In the genomic region with DNA sequence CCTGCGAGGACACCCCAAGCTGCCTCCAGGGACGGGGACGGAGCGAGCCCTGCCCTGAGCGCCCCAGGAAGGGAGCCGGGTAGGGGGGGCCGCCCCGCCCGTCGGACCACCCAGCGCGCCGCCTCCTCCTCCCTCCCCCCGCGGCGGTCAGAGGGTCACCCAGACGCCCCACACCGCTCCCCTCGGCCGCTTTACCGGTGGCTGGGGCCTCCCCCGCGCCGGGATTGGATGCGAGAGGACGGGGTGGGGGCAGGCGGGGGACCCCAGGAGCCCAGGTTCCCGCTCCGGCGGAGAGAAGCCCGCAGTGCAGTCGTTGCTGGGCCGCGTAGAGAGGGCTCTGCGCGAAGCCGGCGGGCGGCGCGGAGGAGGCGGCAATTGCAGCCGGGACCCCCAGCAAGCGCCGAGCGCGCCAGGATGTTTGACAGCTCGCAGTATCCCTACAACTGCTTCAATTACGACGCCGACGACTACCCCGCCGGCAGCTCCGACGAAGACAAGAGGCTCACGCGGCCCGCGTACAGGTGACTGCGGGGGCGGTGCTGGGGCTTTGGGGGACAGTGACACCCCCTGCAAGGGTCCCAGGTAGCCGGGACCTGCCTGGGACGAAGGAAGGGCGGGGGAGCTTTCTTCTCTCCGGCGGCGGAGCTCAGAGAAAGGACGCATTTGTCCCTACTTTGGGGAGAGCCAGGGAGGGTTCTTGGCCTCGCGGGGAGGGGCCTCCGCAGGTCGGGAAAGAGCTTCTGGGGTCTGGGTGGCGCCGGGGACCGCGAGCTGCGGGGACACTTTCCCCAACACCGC, we compare ENCODE assay signal across 1 cellular context.
TF ChIP-seq lines count a peak whose summit lies in the region.

A gene (plus strand): TSS at position 415 of the 798 bp plus-strand sequence. CDS start 0 bp downstream, at position 415.

TF ChIP-seq in neural cell, 6 proteins besides CTCF, POLR2A, EP300 and RAD21 (continued from another document):
- TF ChIP-seq SMC3 (conservative IDR thresholded peaks at IDR 0.05; ENCODE audit: poor library complexity), result no peak
- TF ChIP-seq POLR2AphosphoS5 (IDR thresholded peaks at IDR 0.05), result no peak
- no peak for TF ChIP-seq MXI1 (conservative IDR thresholded peaks at IDR 0.05; ENCODE audit: poor library complexity, severe bottlenecking)
- TF ChIP-seq, protein P1, sequence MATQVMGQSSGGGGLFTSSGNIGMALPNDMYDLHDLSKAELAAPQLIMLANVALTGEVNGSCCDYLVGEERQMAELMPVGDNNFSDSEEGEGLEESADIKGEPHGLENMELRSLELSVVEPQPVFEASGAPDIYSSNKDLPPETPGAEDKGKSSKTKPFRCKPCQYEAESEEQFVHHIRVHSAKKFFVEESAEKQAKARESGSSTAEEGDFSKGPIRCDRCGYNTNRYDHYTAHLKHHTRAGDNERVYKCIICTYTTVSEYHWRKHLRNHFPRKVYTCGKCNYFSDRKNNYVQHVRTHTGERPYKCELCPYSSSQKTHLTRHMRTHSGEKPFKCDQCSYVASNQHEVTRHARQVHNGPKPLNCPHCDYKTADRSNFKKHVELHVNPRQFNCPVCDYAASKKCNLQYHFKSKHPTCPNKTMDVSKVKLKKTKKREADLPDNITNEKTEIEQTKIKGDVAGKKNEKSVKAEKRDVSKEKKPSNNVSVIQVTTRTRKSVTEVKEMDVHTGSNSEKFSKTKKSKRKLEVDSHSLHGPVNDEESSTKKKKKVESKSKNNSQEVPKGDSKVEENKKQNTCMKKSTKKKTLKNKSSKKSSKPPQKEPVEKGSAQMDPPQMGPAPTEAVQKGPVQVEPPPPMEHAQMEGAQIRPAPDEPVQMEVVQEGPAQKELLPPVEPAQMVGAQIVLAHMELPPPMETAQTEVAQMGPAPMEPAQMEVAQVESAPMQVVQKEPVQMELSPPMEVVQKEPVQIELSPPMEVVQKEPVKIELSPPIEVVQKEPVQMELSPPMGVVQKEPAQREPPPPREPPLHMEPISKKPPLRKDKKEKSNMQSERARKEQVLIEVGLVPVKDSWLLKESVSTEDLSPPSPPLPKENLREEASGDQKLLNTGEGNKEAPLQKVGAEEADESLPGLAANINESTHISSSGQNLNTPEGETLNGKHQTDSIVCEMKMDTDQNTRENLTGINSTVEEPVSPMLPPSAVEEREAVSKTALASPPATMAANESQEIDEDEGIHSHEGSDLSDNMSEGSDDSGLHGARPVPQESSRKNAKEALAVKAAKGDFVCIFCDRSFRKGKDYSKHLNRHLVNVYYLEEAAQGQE (IDR thresholded peaks at IDR 0.05; ENCODE audit: borderline replicate concordance), result no peak
- TF ChIP-seq TAF1 (IDR thresholded peaks at IDR 0.05; ENCODE audit: low read depth), result no peak
